Comparison of ENCODE assay signal across 8 cellular contexts in the genomic region with DNA sequence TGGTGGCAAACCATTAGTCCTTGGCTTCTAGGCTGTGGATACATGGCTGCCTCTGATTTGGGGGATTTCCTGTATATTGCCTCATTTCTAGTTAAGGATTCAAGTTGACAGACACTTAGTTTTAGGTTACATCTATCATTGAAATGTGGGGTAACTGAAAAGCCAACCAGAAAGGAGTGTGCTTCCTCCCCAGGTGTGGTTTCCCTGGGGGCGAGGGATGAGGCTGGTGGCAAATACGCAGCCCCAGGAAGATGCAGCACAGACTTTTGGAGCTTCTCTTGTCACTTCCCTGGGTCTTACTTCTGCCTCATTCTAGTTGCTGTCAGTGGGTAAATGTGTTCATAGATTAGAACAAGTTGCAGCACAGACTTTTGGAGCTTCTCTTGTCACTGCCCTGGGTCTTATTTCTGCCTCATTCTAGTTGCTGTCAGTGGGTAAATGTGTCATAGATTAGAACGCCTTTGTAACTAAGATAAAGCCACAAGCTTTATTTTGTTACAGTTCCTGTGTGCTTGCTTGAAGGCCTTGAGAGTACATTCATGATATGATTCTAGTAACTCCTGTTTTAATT.
DNase-seq lines count a peak whose midpoint lies in the region; ATAC-seq lines count a peak whose summit lies in the region.

No MANE protein-coding gene starts in this region.

- POLR2A ChIA-PET in activated CD4-positive, alpha-beta memory T cell treated with anti-CD3 and anti-CD28 coated beads for 36 hours (lab: Charles Lee) = interaction anchor here (0.6 to 3.7 kb wide), 31 partner anchors 9 to 282 kb away, joined by 3 to 46 read pairs (median 5); a partner anchor contains a TSS

- H3K4me3 Mint-ChIP-seq in activated CD4-positive, alpha-beta memory T cell treated with anti-CD3 and anti-CD28 coated beads for 36 hours = peak overlapping the region; percentile 30

- intact Hi-C loops in activated CD4-positive, alpha-beta memory T cell treated with anti-CD3 and anti-CD28 coated beads for 36 hours (cut with micrococcal nuclease) = loop anchor here (1.0 to 2.0 kb wide), 9 partner anchors 13 to 140 kb away; no protein-coding TSS in a partner anchor

- peak; percentile 77 for DNase-seq in activated CD4-positive, alpha-beta memory T cell treated with anti-CD3 and anti-CD28 coated beads for 36 hours
- peak; percentile 21 for DNase-seq in stimulated activated CD8-positive, alpha-beta memory T cell treated with anti-CD3 and anti-CD28 coated beads, Interleukin-4, amount 100 ng/mL, for 24 hours (ENCODE audit: low read depth)
- no peak for DNase-seq in anterior cingulate cortex (lab: John Stamatoyannopoulos, UW)
- no peak for DNase-seq in COR-L47 (lab: John Stamatoyannopoulos, UW)

- peaks cover 87% of the 10 kb centered on the region for H3K4me1 Mint-ChIP-seq in activated CD4-positive, alpha-beta memory T cell treated with anti-CD3 and anti-CD28 coated beads for 36 hours (ENCODE audit: low read depth)

- H3K36me3 Mint-ChIP-seq in activated CD4-positive, alpha-beta memory T cell treated with anti-CD3 and anti-CD28 coated beads for 36 hours = peaks cover 28% of the 10 kb centered on the region

- no peaks in the 10 kb centered on the region for H3K27me3 Mint-ChIP-seq in activated CD4-positive, alpha-beta memory T cell treated with anti-CD3 and anti-CD28 coated beads for 36 hours

- H3K27ac Mint-ChIP-seq in activated CD4-positive, alpha-beta memory T cell treated with anti-CD3 and anti-CD28 coated beads for 36 hours = peak overlapping the region; percentile 91

- peaks cover 5% of the 10 kb centered on the region for H3K9me3 Mint-ChIP-seq in activated CD4-positive, alpha-beta memory T cell treated with anti-CD3 and anti-CD28 coated beads for 36 hours

- CTCF ChIA-PET in activated CD4-positive, alpha-beta memory T cell treated with anti-CD3 and anti-CD28 coated beads for 36 hours (lab: Charles Lee) = interaction anchor here (0.7 to 4.2 kb wide), 10 partner anchors 11 to 214 kb away, joined by 3 to 24 read pairs (median 4); no protein-coding TSS in a partner anchor

- ATAC-seq in HG03460 (IDR thresholded peaks at IDR 0.05; ENCODE audit: unreplicated experiment) (peak; percentile 45), esophagus mucosa (peak; percentile 25), HG03565 (IDR thresholded peaks at IDR 0.05; ENCODE audit: unreplicated experiment) (no peak), HG02588 (IDR thresholded peaks at IDR 0.05; ENCODE audit: unreplicated experiment) (no peak)

Comparison
In these comparisons a context has a peak if more than half of its experiments do, and no peak if none do; other contexts are left out.
1. ATAC-seq: peak in HG03460 (single experiment) and esophagus mucosa (single experiment); none in HG03565 (single experiment) and HG02588 (single experiment).
2. DNase-seq: peak in activated CD4-positive, alpha-beta memory T cell treated with anti-CD3 and anti-CD28 coated beads for 36 hours (single experiment) and stimulated activated CD8-positive, alpha-beta memory T cell treated with anti-CD3 and anti-CD28 coated beads, Interleukin-4, amount 100 ng/mL, for 24 hours (single experiment); none in anterior cingulate cortex (0 of 58) and COR-L47 (single experiment).